9 cellular contexts compared by ENCODE assay signal in the genomic region with DNA sequence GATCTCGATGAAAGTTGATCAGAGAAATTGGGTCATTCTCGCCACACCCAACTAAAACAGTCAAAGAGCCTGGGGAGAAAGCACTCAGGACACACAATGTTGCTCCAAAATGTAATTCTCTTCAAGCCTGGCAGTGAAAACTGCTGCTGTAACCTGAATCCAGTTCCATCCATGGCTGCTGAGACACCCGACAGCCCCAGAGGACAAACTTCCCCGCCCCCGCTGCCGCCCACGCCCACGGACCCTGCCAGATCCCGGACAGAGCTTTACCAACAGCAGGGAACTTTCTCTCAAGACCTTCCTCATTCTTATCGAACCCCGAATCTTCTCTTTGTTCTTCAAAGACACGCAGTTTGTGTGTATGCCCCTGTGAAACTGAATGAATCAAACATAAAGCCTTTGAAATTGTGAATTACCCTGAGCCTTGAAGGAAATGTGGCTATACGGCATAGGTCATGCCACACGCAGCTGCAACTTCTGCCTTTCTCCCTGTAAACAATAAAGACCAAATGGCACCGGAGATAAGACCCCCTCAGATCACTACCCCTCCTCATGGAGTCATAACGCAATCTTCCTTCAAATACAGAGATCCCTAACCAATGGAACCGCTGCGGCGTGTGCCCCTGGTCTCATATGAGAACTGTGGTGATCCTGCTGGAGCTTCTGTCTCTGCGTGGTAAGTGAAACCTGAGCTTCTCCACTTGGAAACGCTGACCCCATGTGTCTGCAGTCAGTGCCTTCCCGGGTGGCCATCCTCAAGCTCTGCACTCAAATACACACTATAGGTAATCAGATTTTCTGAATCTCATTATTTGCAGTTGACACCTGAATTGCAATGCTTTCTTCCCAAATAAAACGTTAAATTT. TPM values are rescaled to one million over a fixed set of nuclear protein-coding genes. Genes with fewer than 3 reads are reported as not detected.
DNase-seq lines count a peak whose midpoint lies in the region; FAIRE-seq and TF ChIP-seq lines count a peak whose summit lies in the region.
"Had no signal": no experiment of that assay in that cellular context is flagged by ENCODE, and none has a peak within 500 bp of the region (broad histone marks: within the 10 kb centered on the region; RNA-seq: fewer than 3 reads in every experiment).

No MANE protein-coding gene starts in this region.

- peak overlapping the region; percentile 59 for H3K27ac Mint-ChIP-seq in MCF 10A (ENCODE audit: low read depth, unreplicated experiment)

- no peaks in the 10 kb centered on the region for H3K36me3 ChIP-seq in liver (ENCODE audit: control insufficient read depth in 4 of 4, insufficient read depth in 3 of 4, low read depth in 1 of 4, low read length in 3 of 4)
- H3K36me3 ChIP-seq in thymus (ENCODE audit: control insufficient read depth, insufficient read depth) = no peaks in the 10 kb centered on the region
- no peaks in the 10 kb centered on the region for H3K36me3 ChIP-seq in small intestine (ENCODE audit: control insufficient read depth in 2 of 2, insufficient read depth in 2 of 2, low read length in 2 of 2)

- H3K4me1 ChIP-seq in liver (ENCODE audit: control insufficient read depth in 4 of 4, insufficient read depth in 4 of 4, low read length in 3 of 4) = peaks cover 0 to 21% (median 12%) of the 10 kb centered on the region in 4 donors
- peaks cover 12% of the 10 kb centered on the region for H3K4me1 ChIP-seq in thymus (ENCODE audit: control insufficient read depth, insufficient read depth, low read length)
- no peaks in the 10 kb centered on the region for H3K4me1 ChIP-seq in small intestine (ENCODE audit: control insufficient read depth in 2 of 2, insufficient read depth in 1 of 2, low read depth in 1 of 2, low read length in 1 of 2)

- H3K9me3 ChIP-seq in liver (ENCODE audit: control insufficient read depth in 4 of 4, low read length in 3 of 4) (no peaks in the 10 kb centered on the region), thymus (ENCODE audit: control insufficient read depth) (no peaks in the 10 kb centered on the region), small intestine (ENCODE audit: control insufficient read depth, low read depth) (no peaks in the 10 kb centered on the region)

- H3K27ac ChIP-seq in liver (ENCODE audit: low read depth in 1 of 2, low read length in 2 of 2) (no peak overlapping the region), thymus (ENCODE audit: low read depth) (peak overlapping the region; percentile 42), small intestine (ENCODE audit: low read depth in 1 of 2, low read length in 1 of 2) (no peak overlapping the region)
- H3K27ac ChIP-seq: 22Rv1 had no signal

- peaks cover 30% of the 10 kb centered on the region for H3K27me3 Mint-ChIP-seq in MCF 10A (ENCODE audit: insufficient read depth, unreplicated experiment)

- CTCF ChIA-PET in MCF 10A (lab: Yijun Ruan, JAX) = interaction anchor here (0.5 to 1.2 kb wide), 2 partner anchors 15 to 46 kb away, joined by 3 read pairs; no protein-coding TSS in a partner anchor

- no peak for FAIRE-seq in small intestine (lab: Jason Lieb, UNC)

- peaks cover 21% of the 10 kb centered on the region for H3K4me1 Mint-ChIP-seq in MCF 10A (ENCODE audit: insufficient read depth, unreplicated experiment)

- intact Hi-C loops in MCF 10A (cut with micrococcal nuclease) = loop anchor here (10.0 kb wide), 1 partner anchor 257 kb away; no protein-coding TSS in a partner anchor

- WGBS in liver = 6% methylated on average over 23 of the region's 23 CpGs
- WGBS in thymus = 6% methylated on average over 23 of the region's 23 CpGs
- 8 to 12% (median 10%) methylated on average over 23 of the region's 23 CpGs for WGBS in small intestine, 3 donors

- H3K4me3 ChIP-seq in liver (ENCODE audit: low read depth in 1 of 3, low read length in 3 of 3) = peak overlapping the region in 2 of 3 donors; percentile 44 to 59
- H3K4me3 ChIP-seq in thymus (ENCODE audit: low read length) = peak overlapping the region; percentile 26
- no peak overlapping the region for H3K4me3 ChIP-seq in small intestine (ENCODE audit: low read depth in 1 of 2, low read length in 2 of 2)

- peak overlapping the region; percentile 32 to 48 for H3K9ac ChIP-seq in liver (ENCODE audit: low read depth in 1 of 2, low read length in 2 of 2)

- TF ChIP-seq CTCF in MCF 10A (IDR thresholded peaks at IDR 0.05; ENCODE audit: unreplicated experiment) = no peak
- peak; percentile 5 for TF ChIP-seq CTCF in liver (IDR thresholded peaks at IDR 0.05; ENCODE audit: low read depth, low read length, missing input control)

- H3K27me3 ChIP-seq in liver (ENCODE audit: control insufficient read depth in 4 of 4, insufficient read depth in 4 of 4, low read length in 3 of 4) (no peaks in the 10 kb centered on the region), thymus (ENCODE audit: control insufficient read depth, insufficient read depth) (peaks cover 11% of the 10 kb centered on the region), small intestine (ENCODE audit: control insufficient read depth in 2 of 2, insufficient read depth in 2 of 2, low read length in 2 of 2) (peaks cover 0 to 10% of the 10 kb centered on the region in 2 donors)

- TF ChIP-seq RAD21 in liver (IDR thresholded peaks at IDR 0.05) = no peak

- no peaks in the 10 kb centered on the region for H3K9me3 Mint-ChIP-seq in MCF 10A (ENCODE audit: unreplicated experiment)

- DNase-seq in DMS 273 (lab: John Stamatoyannopoulos, UW; ENCODE audit: unreplicated experiment) (peak; percentile 46), DMS 273 treated with DMSO at 0.1 percent for 48 hours (lab: John Stamatoyannopoulos, UW) (no peak), OCI-M2 (lab: John Stamatoyannopoulos, UW; ENCODE audit: unreplicated experiment) (peak; percentile 31), MCF 10A (ENCODE audit: unreplicated experiment) (no peak), small intestine (no peak), NCI-H2081 (lab: John Stamatoyannopoulos, UW) (no peak)

- peaks cover 7% of the 10 kb centered on the region for H3K36me3 Mint-ChIP-seq in MCF 10A (ENCODE audit: insufficient read depth, unreplicated experiment)

- POLR2A ChIA-PET in MCF 10A (lab: Yijun Ruan, JAX) = interaction anchor here (1.4 kb wide), 1 partner anchor 19 kb away, joined by 7 read pairs; no protein-coding TSS in a partner anchor

- BruUV-seq in MCF 10A (replicated peaks; lab: Mats Ljungman, UMichigan) = no TSS peak

- peak overlapping the region; percentile 62 for H3K4me3 Mint-ChIP-seq in MCF 10A (ENCODE audit: unreplicated experiment)

TF ChIP-seq in liver, 16 proteins besides CTCF, POLR2A, EP300 and RAD21:
- TF ChIP-seq ATF3 (IDR thresholded peaks at IDR 0.05) = no peak
- no peak for TF ChIP-seq GABPA (IDR thresholded peaks at IDR 0.05 in 1 of 2, conservative IDR thresholded peaks at IDR 0.05 in 1 of 2)
- no peak for TF ChIP-seq JUND (IDR thresholded peaks at IDR 0.05)
- TF ChIP-seq HNF4A (conservative IDR thresholded peaks at IDR 0.05) = no peak
- TF ChIP-seq EGR1 (IDR thresholded peaks at IDR 0.05; ENCODE audit: low read depth in 2 of 2) = peak; percentile 95 to 98
- no peak for TF ChIP-seq SP1 (IDR thresholded peaks at IDR 0.05)

RNA-seq across cellular contexts. Expression of gene LAMP1, which starts 4.8 kb away (rescaled TPM):
- 141 and 150 TPM in 2 replicates for total RNA-seq in MCF 10A (2022)
- 10 to 100 TPM; 60.0 to 65.8 TPM for total RNA-seq in liver
- 100 to 1,000 TPM in 1 of 2 donors, 10 to 100 TPM in 1; 24.4 to 160 TPM for polyA plus RNA-seq in liver
- 85.4 TPM for polyA plus RNA-seq in thymus
- 100 to 1,000 TPM in 1 of 3 donors, 10 to 100 TPM in 2; 34.0 to 124 (median 34.9) TPM for polyA plus RNA-seq in small intestine

Comparison
In these comparisons a context has a peak if more than half of its experiments do, and no peak if none do; other contexts are left out.
1. DNase-seq: peak in DMS 273 (single experiment) and OCI-M2 (single experiment); none in DMS 273 treated with DMSO at 0.1 percent for 48 hours (single experiment), MCF 10A (single experiment), small intestine (single experiment) and NCI-H2081 (0 of 2).
2. H3K4me3 ChIP-seq: peak in liver (2 of 3) and thymus (single experiment); none in small intestine (0 of 2).